ENCODE assay signal across 8 cellular contexts in the genomic region with DNA sequence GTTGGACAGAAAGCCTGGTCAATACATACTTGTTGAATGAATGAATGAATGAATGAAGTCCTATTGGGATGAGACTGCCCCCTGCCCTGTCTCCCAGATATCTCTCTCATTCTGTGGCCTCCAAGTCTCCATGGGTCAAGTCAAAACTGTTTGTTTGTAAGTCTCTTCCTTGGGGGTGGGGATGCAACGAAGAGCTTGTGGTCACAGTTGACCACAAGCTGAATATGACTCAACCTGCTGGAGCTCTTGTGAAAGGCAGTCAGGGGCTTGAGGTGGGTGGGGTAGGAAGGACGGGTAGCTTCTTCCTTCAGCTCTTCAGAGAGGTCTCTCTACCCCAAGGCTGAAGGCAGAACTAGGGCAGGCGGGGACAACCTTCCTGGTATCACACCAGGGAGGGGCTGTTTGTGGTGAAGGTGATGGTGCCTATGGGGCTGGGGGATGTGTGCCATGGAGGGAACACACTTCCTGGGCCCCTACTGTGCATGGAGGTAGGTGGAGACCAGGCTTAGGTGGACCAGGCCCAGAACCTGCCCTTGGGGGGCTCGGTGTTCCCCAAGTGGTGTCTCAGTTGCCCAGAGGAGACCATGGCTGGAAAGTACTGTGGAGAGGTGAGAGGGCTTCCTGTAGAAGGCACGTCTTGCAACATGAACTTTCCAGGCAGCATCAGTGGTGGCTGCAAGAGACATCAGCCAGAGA. TPM values are rescaled to one million over a fixed set of nuclear protein-coding genes. Genes with fewer than 3 reads are reported as not detected.
DNase-seq lines count a peak whose midpoint lies in the region; ATAC-seq and TF ChIP-seq lines count a peak whose summit lies in the region.

No MANE protein-coding gene starts in this region.

- ATAC-seq in GM19463 (IDR thresholded peaks at IDR 0.05; ENCODE audit: unreplicated experiment) (peak; percentile 77), psoas muscle (peak in 3 of 4 donors; percentile 26 to 40 (median 27))

- H3K79me2 ChIP-seq in KMS-11 (ENCODE audit: insufficient read depth, low read depth), result no peaks in the 10 kb centered on the region

- H3K9me3 ChIP-seq in psoas muscle, result no peaks in the 10 kb centered on the region

- H4K20me1 ChIP-seq in KMS-11 (ENCODE audit: insufficient read depth), result no peaks in the 10 kb centered on the region

- TF ChIP-seq CTCF in AG09309 (IDR thresholded peaks at IDR 0.05; ENCODE audit: control insufficient read depth, insufficient read depth, low read depth, low read length, missing control alignments), result no peak
- no peak for TF ChIP-seq CTCF in KMS-11 (conservative IDR thresholded peaks at IDR 0.05; ENCODE audit: low read depth, low read length)
- no peak for TF ChIP-seq CTCF in epithelial cell of proximal tubule (conservative IDR thresholded peaks at IDR 0.05; ENCODE audit: low read depth, low read length)
- TF ChIP-seq CTCF in psoas muscle (IDR thresholded peaks at IDR 0.05), result no peak

- H3K27me3 ChIP-seq in KMS-11 (ENCODE audit: insufficient read depth, low read depth) (peaks cover 5% of the 10 kb centered on the region; the same call in 1 of the 2 replicates), psoas muscle (ENCODE audit: insufficient read depth in 3 of 3, low read length in 2 of 3) (peaks cover 0 to 1% (median 0%) of the 10 kb centered on the region in 3 donors)

- intact Hi-C loops in activated CD4-positive, alpha-beta T cell treated with anti-CD3 and anti-CD28 coated beads, Interleukin-2, amount 10 ng/mL, durations not matched to agents 24 days and 14 days (cut with micrococcal nuclease), result loop anchor here (1.0 to 2.0 kb wide), 2 partner anchors 9 to 54 kb away; a partner anchor contains a TSS
- intact Hi-C loops in psoas muscle (cut with DNase I), result no loop called here

- H3K9ac ChIP-seq in KMS-11, result no peak overlapping the region

- no peak overlapping the region; the same call in 1 of the 2 replicates for H2AFZ ChIP-seq in KMS-11 (ENCODE audit: low read depth)

- H3K4me3 Mint-ChIP-seq in activated CD4-positive, alpha-beta T cell treated with anti-CD3 and anti-CD28 coated beads, Interleukin-2, amount 10 ng/mL, durations not matched to agents 24 days and 14 days, result peak overlapping the region; percentile 83

- 67 to 73% (median 68%) methylated on average over 5 of the region's 5 CpGs for WGBS in psoas muscle, 3 donors

- peak overlapping the region; percentile 94 for H3K27ac Mint-ChIP-seq in activated CD4-positive, alpha-beta T cell treated with anti-CD3 and anti-CD28 coated beads, Interleukin-2, amount 10 ng/mL, durations not matched to agents 24 days and 14 days

- DNase-seq in AG09309 (ENCODE audit: low read depth), result peak; percentile 90
- DNase-seq in activated CD4-positive, alpha-beta T cell treated with anti-CD3 and anti-CD28 coated beads, Interleukin-2, amount 10 ng/mL, durations not matched to agents 24 days and 14 days, result peak; percentile 93
- DNase-seq in epithelial cell of proximal tubule (ENCODE audit: low read depth), result peak; percentile 45
- no peak for DNase-seq in psoas muscle
- no peak for DNase-seq in DMS53 treated with DMSO at 0.1 percent for 48 hours (lab: John Stamatoyannopoulos, UW; ENCODE audit: unreplicated experiment)
- DNase-seq in DMS 273 (lab: John Stamatoyannopoulos, UW; ENCODE audit: unreplicated experiment), result no peak

- peak overlapping the region; percentile 57 for H3K4me2 ChIP-seq in KMS-11

- peaks cover 12% of the 10 kb centered on the region for H3K9me3 Mint-ChIP-seq in activated CD4-positive, alpha-beta T cell treated with anti-CD3 and anti-CD28 coated beads, Interleukin-2, amount 10 ng/mL, durations not matched to agents 24 days and 14 days

- H3K27ac ChIP-seq in KMS-11 (no peak overlapping the region), psoas muscle (no peak overlapping the region)

- peaks cover 29% of the 10 kb centered on the region for H3K36me3 Mint-ChIP-seq in activated CD4-positive, alpha-beta T cell treated with anti-CD3 and anti-CD28 coated beads, Interleukin-2, amount 10 ng/mL, durations not matched to agents 24 days and 14 days (ENCODE audit: low read depth)

- H3K4me3 ChIP-seq in AG09309 (ENCODE audit: control insufficient read depth, low read depth, low read length), result no peak overlapping the region
- no peak overlapping the region for H3K4me3 ChIP-seq in KMS-11 (IDR thresholded peaks at IDR 0.05; ENCODE audit: insufficient read depth, low read depth, low read length)
- no peak overlapping the region for H3K4me3 ChIP-seq in epithelial cell of proximal tubule (ENCODE audit: low read depth, low read length)
- H3K4me3 ChIP-seq in psoas muscle, result no peak overlapping the region

- peaks cover 63% of the 10 kb centered on the region for H3K4me1 Mint-ChIP-seq in activated CD4-positive, alpha-beta T cell treated with anti-CD3 and anti-CD28 coated beads, Interleukin-2, amount 10 ng/mL, durations not matched to agents 24 days and 14 days

- H3K27me3 Mint-ChIP-seq in activated CD4-positive, alpha-beta T cell treated with anti-CD3 and anti-CD28 coated beads, Interleukin-2, amount 10 ng/mL, durations not matched to agents 24 days and 14 days, result peaks cover 2% of the 10 kb centered on the region

- H3K36me3 ChIP-seq in KMS-11 (ENCODE audit: insufficient read depth) (no peaks in the 10 kb centered on the region), psoas muscle (ENCODE audit: insufficient read depth in 1 of 2, low read depth in 1 of 2) (no peaks in the 10 kb centered on the region)

- peaks cover 14% of the 10 kb centered on the region for H3K4me1 ChIP-seq in KMS-11 (ENCODE audit: low read depth, poor library complexity, severe bottlenecking)
- no peaks in the 10 kb centered on the region for H3K4me1 ChIP-seq in psoas muscle

RNA-seq across cellular contexts. Expression of a gene that starts 8.0 kb away (rescaled TPM):
- total RNA-seq in activated CD4-positive, alpha-beta T cell treated with anti-CD3 and anti-CD28 coated beads, Interleukin-2, amount 10 ng/mL, durations not matched to agents 24 days and 14 days, result 33.0 and 37.9 TPM in 2 replicates
- 0.06 and 0.07 TPM in 2 replicates for total RNA-seq in epithelial cell of proximal tubule
- total RNA-seq in psoas muscle, result 1 to 10 TPM; 3.5 to 6.3 (median 5.2) TPM
- polyA plus RNA-seq in psoas muscle, result 1 to 10 TPM in 2 of 3 donors, under 1 TPM in 1; 1.00 to 1.0 (median 1.0) TPM

RNA-seq across cellular contexts. Expression of a gene that starts 41.3 kb away (rescaled TPM):
- total RNA-seq in activated CD4-positive, alpha-beta T cell treated with anti-CD3 and anti-CD28 coated beads, Interleukin-2, amount 10 ng/mL, durations not matched to agents 24 days and 14 days, result 2.4 and 2.5 TPM in 2 replicates
- total RNA-seq in epithelial cell of proximal tubule, result 2.0 and 4.8 TPM in 2 replicates
- total RNA-seq in psoas muscle, result 1 to 10 TPM; 1.9 to 8.2 (median 3.8) TPM
- polyA plus RNA-seq in psoas muscle, result 1 to 10 TPM; 3.4 to 3.8 (median 3.4) TPM

RNA-seq across cellular contexts. Expression of a gene that starts 55.2 kb away (rescaled TPM):
- total RNA-seq in activated CD4-positive, alpha-beta T cell treated with anti-CD3 and anti-CD28 coated beads, Interleukin-2, amount 10 ng/mL, durations not matched to agents 24 days and 14 days, result 18.1 and 25.6 TPM in 2 replicates
- 10.4 and 12.4 TPM in 2 replicates for total RNA-seq in epithelial cell of proximal tubule
- total RNA-seq in psoas muscle, result 10 to 100 TPM; 15.6 to 19.3 (median 17.8) TPM
- polyA plus RNA-seq in psoas muscle, result 10 to 100 TPM; 10.4 to 21.6 (median 17.8) TPM

Comparison
In these comparisons a context has a peak if more than half of its experiments do, and no peak if none do; other contexts are left out.
1. DNase-seq: peak in AG09309 (single experiment), activated CD4-positive, alpha-beta T cell treated with anti-CD3 and anti-CD28 coated beads, Interleukin-2, amount 10 ng/mL, durations not matched to agents 24 days and 14 days (single experiment) and epithelial cell of proximal tubule (single experiment); none in psoas muscle (0 of 2), DMS53 treated with DMSO at 0.1 percent for 48 hours (single experiment) and DMS 273 (single experiment).